18 cellular contexts compared by ENCODE assay signal in the genomic region with DNA sequence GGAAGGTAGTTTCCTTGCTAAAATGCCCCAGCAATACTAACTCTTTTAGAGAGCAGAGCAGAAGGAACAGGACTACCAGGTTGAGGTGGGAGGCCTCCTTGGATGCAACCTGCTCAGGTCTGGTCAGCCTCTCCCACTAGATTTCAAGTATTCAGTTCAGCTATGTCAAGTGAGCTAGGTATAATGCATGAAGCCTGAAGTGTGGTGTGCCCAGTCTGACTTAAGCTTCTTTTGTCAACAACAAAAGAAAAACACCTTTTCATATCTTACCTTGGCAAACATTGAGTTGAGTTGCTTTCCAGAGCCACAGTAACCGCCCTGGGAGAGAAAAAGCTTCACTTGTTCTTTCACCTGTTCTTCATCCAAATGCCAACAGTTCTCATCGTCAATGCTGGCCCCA. TPM values are rescaled to one million over a fixed set of nuclear protein-coding genes. Genes with fewer than 3 reads are reported as not detected.
DNase-seq lines count a peak whose midpoint lies in the region; ATAC-seq and TF ChIP-seq lines count a peak whose summit lies in the region.
"Had no signal": no experiment of that assay in that cellular context is flagged by ENCODE, and none has a peak within 500 bp of the region (broad histone marks: within the 10 kb centered on the region; RNA-seq: fewer than 3 reads in every experiment).

No MANE protein-coding gene starts in this region.

- POLR2A ChIA-PET in CD4-positive, alpha-beta T cell (lab: Charles Lee), result no interaction called here

- H3K4me3 ChIP-seq in left lung, result no peak overlapping the region
- H3K4me3 ChIP-seq in thyroid gland (replicated peaks in 1 of 3), result no peak overlapping the region
- H3K4me3 ChIP-seq: BLaER1, HAP-1 had no signal

- intact Hi-C loops in left lung (cut with DNase I), result no loop called here
- intact Hi-C loops in thyroid gland (cut with DNase I), result no loop called here
- intact Hi-C loops in CD4-positive, alpha-beta T cell (cut with DNase I, micrococcal nuclease), result no loop called here

- H3K36me3 ChIP-seq in left lung (no peaks in the 10 kb centered on the region), thyroid gland (no peaks in the 10 kb centered on the region)
- H3K36me3 ChIP-seq: BLaER1, HAP-1 had no signal

- H3K27ac ChIP-seq in left lung, result no peak overlapping the region
- peak overlapping the region; percentile 39 to 75 (median 53) for H3K27ac ChIP-seq in thyroid gland
- H3K27ac ChIP-seq in CD4-positive, alpha-beta T cell (ENCODE audit: low read depth, low read length), result no peak overlapping the region
- H3K27ac ChIP-seq: 22Rv1, BLaER1, C4-2B had no signal

- H3K4me3 Mint-ChIP-seq in CD4-positive, alpha-beta T cell, result no peak overlapping the region
- H3K4me3 Mint-ChIP-seq: B cell; CD4-positive, CD25-positive, alpha-beta regulatory T cell; CD8-positive, alpha-beta memory T cell; HFFc6 had no signal

- TF ChIP-seq POLR2A in thyroid gland (IDR thresholded peaks at IDR 0.05), result peak in 1 of 2 donors; percentile 26

- no peaks in the 10 kb centered on the region for H3K4me1 ChIP-seq in left lung
- H3K4me1 ChIP-seq in thyroid gland, result peaks cover 12 to 15% of the 10 kb centered on the region in 2 donors
- H3K4me1 ChIP-seq: BLaER1, HAP-1 had no signal

- H3K9me3 Mint-ChIP-seq in CD4-positive, alpha-beta T cell, result no peaks in the 10 kb centered on the region
- H3K9me3 Mint-ChIP-seq: CD4-positive, CD25-positive, alpha-beta regulatory T cell; CD8-positive, alpha-beta memory T cell; HFFc6 had no signal

- TF ChIP-seq CTCF in left lung (IDR thresholded peaks at IDR 0.05), result no peak
- no peak for TF ChIP-seq CTCF in thyroid gland (IDR thresholded peaks at IDR 0.05)
- TF ChIP-seq CTCF in CD4-positive, alpha-beta T cell (IDR thresholded peaks at IDR 0.05), result no peak

- H3K27me3 Mint-ChIP-seq in CD4-positive, alpha-beta T cell, result no peaks in the 10 kb centered on the region
- H3K27me3 Mint-ChIP-seq: B cell; CD8-positive, alpha-beta memory T cell had no signal

- peak; percentile 8 for DNase-seq in DMS53 (lab: John Stamatoyannopoulos, UW)
- DNase-seq in DMS53 treated with DMSO at 0.1 percent for 48 hours (lab: John Stamatoyannopoulos, UW; ENCODE audit: unreplicated experiment), result no peak
- no peak for DNase-seq in left lung
- peak; percentile 74 to 79 for DNase-seq in thyroid gland
- no peak for DNase-seq in left lobe of liver (ENCODE audit: low spot score)
- DNase-seq in CD4-positive, alpha-beta T cell, result no peak
- DNase-seq: CD4-positive, CD25-positive, alpha-beta regulatory T cell; CD8-positive, alpha-beta memory T cell; DMS79; EL; GDM1; GOT3; HFFc6 had no signal

- no peaks in the 10 kb centered on the region for H3K27me3 ChIP-seq in left lung
- H3K27me3 ChIP-seq in thyroid gland, result no peaks in the 10 kb centered on the region
- H3K27me3 ChIP-seq in CD4-positive, alpha-beta T cell (ENCODE audit: control insufficient read depth, insufficient read depth, low read length), result no peaks in the 10 kb centered on the region
- H3K27me3 ChIP-seq: BLaER1 had no signal

- H3K27ac Mint-ChIP-seq in CD4-positive, alpha-beta T cell, result no peak overlapping the region
- H3K27ac Mint-ChIP-seq: B cell; CD4-positive, CD25-positive, alpha-beta regulatory T cell; HFFc6 had no signal

- 42 to 69% methylated on average over 2 of the region's 2 CpGs for WGBS in thyroid gland, 2 donors

- H3K4me1 Mint-ChIP-seq in CD4-positive, alpha-beta T cell (ENCODE audit: low read depth), result no peaks in the 10 kb centered on the region
- H3K4me1 Mint-ChIP-seq: B cell; CD4-positive, CD25-positive, alpha-beta regulatory T cell; CD8-positive, alpha-beta memory T cell had no signal

- ATAC-seq in left lung (peak; percentile 96), left lobe of liver (no peak)
- no peak for ATAC-seq in CD4-positive, alpha-beta T cell (ENCODE audit: poor library complexity)

- CTCF ChIA-PET in CD4-positive, alpha-beta T cell (lab: Charles Lee), result interaction anchor here (0.5 kb wide), 1 partner anchor 13 kb away, joined by 3 read pairs; no protein-coding TSS in a partner anchor

- no peaks in the 10 kb centered on the region for H3K9me3 ChIP-seq in left lung
- H3K9me3 ChIP-seq in thyroid gland, result no peaks in the 10 kb centered on the region
- no peaks in the 10 kb centered on the region for H3K9me3 ChIP-seq in CD4-positive, alpha-beta T cell (ENCODE audit: control insufficient read depth, low read length)
- H3K9me3 ChIP-seq: BLaER1, HAP-1 had no signal

- no peaks in the 10 kb centered on the region for H3K36me3 Mint-ChIP-seq in CD4-positive, alpha-beta T cell (ENCODE audit: low read depth)
- H3K36me3 Mint-ChIP-seq: CD4-positive, CD25-positive, alpha-beta regulatory T cell had no signal

RNA-seq across cellular contexts. Expression of a gene that starts 47.8 kb away (rescaled TPM):
- 10 to 100 TPM; 65.2 to 74.9 TPM for total RNA-seq in left lung
- total RNA-seq in thyroid gland, result 100 to 1,000 TPM in 2 of 4 donors, 10 to 100 TPM in 2; 94.5 to 137 (median 99.3) TPM
- 76.5 TPM for total RNA-seq in left lobe of liver
- 10 to 100 TPM; 41.0 to 42.4 TPM for total RNA-seq in CD4-positive, alpha-beta T cell

RNA-seq across cellular contexts. Expression of a gene that starts 48.7 kb away (rescaled TPM):
- 10 to 100 TPM; 40.9 to 44.6 TPM for total RNA-seq in left lung
- 10 to 100 TPM; 30.8 to 42.6 (median 38.1) TPM for total RNA-seq in thyroid gland
- total RNA-seq in left lobe of liver, result 33.9 TPM
- total RNA-seq in CD4-positive, alpha-beta T cell, result 10 to 100 TPM; 31.5 to 33.7 TPM

Comparison
In these comparisons a context has a peak if more than half of its experiments do, and no peak if none do; other contexts are left out.
1. DNase-seq: peak in DMS53 (single experiment) and thyroid gland (2 of 2); none in DMS53 treated with DMSO at 0.1 percent for 48 hours (single experiment), left lung (0 of 2), left lobe of liver (single experiment) and CD4-positive, alpha-beta T cell (0 of 10).
2. H3K27ac ChIP-seq: peak in thyroid gland (3 of 3); none in left lung (0 of 2) and CD4-positive, alpha-beta T cell (single experiment).